ENCODE assay signal across 20 cellular contexts in the genomic region with DNA sequence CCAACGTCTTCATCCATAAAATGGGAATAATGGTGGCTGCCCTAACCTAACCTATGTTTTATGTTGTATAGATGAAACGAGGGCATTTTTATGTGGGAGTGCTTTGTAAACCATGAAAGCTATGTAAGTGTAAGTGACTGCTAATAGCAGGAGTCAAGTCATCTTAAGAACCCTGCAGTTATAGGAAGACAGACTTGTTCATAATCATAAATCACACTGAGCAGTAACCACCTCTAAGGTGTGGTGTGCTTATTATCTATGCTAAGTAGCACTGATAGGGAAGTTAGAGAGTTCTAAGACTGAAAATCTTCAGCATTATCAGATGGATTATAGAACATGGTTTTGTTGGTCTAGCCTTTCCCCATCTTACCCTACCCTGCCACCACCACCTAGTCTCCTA. TPM values are rescaled to one million over a fixed set of nuclear protein-coding genes. Genes with fewer than 3 reads are reported as not detected.
A peak's percentile ranks its signal among the peaks of the same experiment; 100 is the strongest.
DNase-seq lines count a peak whose midpoint lies in the region; ATAC-seq and TF ChIP-seq lines count a peak whose summit lies in the region.
"Had no signal": no experiment of that assay in that cellular context is flagged by ENCODE, and none has a peak within 500 bp of the region (broad histone marks: within the 10 kb centered on the region; RNA-seq: fewer than 3 reads in every experiment).

No MANE protein-coding gene starts in this region.

- CTCF ChIA-PET in activated CD4-positive, alpha-beta T cell treated with anti-CD3 and anti-CD28 coated beads for 36 hours (lab: Charles Lee) = no interaction called here
- CTCF ChIA-PET in IMR-90 (lab: Yijun Ruan, JAX) = no interaction called here

- peak overlapping the region; percentile 51; the same call in 1 of the 2 replicates for H3K14ac ChIP-seq in IMR-90 (replicated peaks; ENCODE audit: low read depth, low read length)

- H3K4me3 ChIP-seq in IMR-90 (ENCODE audit: insufficient read depth, low read depth, low read length) (no peak overlapping the region), fibroblast of lung (replicated peaks in 1 of 4; ENCODE audit: control extremely low read depth in 1 of 4, insufficient read depth in 1 of 4, low read depth in 3 of 4, low read length in 4 of 4) (no peak overlapping the region), neural progenitor cell (no peak overlapping the region)
- H3K4me3 ChIP-seq: BLaER1, GM23338 had no signal

- no peaks in the 10 kb centered on the region; a peak in 1 of 4 replicates for H3K79me1 ChIP-seq in IMR-90 (ENCODE audit: low read depth in 1 of 2, low read length in 2 of 2)

- TF ChIP-seq CTCF in IMR-90 (conservative IDR thresholded peaks at IDR 0.05; ENCODE audit: low read depth, low read length) (no peak), fibroblast of lung (conservative IDR thresholded peaks at IDR 0.05 in 1 of 2, IDR thresholded peaks at IDR 0.05 in 1 of 2; ENCODE audit: low read depth in 1 of 2, low read length in 2 of 2) (no peak), natural killer cell (IDR thresholded peaks at IDR 0.05) (no peak), neural progenitor cell (IDR thresholded peaks at IDR 0.05) (no peak)

- in situ Hi-C loops in IMR-90 (cut with MboI; ENCODE audit: low sequenced_read_pairs) = no loop called here

- peak; percentile 69 for ATAC-seq in activated CD4-positive, alpha-beta T cell treated with anti-CD3 and anti-CD28 coated beads for 36 hours
- ATAC-seq in IMR-90 (ENCODE audit: low read depth) (no peak), GM19395 (IDR thresholded peaks at IDR 0.05; ENCODE audit: unreplicated experiment) (no peak), natural killer cell (no peak)
- ATAC-seq: CD8-positive, alpha-beta T cell; GM23338; HCT116 had no signal

- H2AFZ ChIP-seq in IMR-90 (replicated peaks; ENCODE audit: low read length, poor library complexity) = no peak overlapping the region
- H2AFZ ChIP-seq in fibroblast of lung (ENCODE audit: low read length) = no peak overlapping the region
- H2AFZ ChIP-seq in neural progenitor cell (replicated peaks) = no peak overlapping the region
- H2AFZ ChIP-seq: GM23338 had no signal

- H3K4me3 Mint-ChIP-seq in activated CD4-positive, alpha-beta T cell treated with anti-CD3 and anti-CD28 coated beads for 36 hours = no peak overlapping the region
- H3K4me3 Mint-ChIP-seq in natural killer cell = no peak overlapping the region
- H3K4me3 Mint-ChIP-seq in neural progenitor cell = no peak overlapping the region
- H3K4me3 Mint-ChIP-seq: B cell; CD4-positive, CD25-positive, alpha-beta regulatory T cell; CD8-positive, alpha-beta T cell; GM23338; H9 had no signal

- H3K9me3 Mint-ChIP-seq in activated CD4-positive, alpha-beta T cell treated with anti-CD3 and anti-CD28 coated beads for 36 hours (ENCODE audit: low read depth) = no peaks in the 10 kb centered on the region
- H3K9me3 Mint-ChIP-seq in natural killer cell (no peaks in the 10 kb centered on the region), neural progenitor cell (no peaks in the 10 kb centered on the region)
- H3K9me3 Mint-ChIP-seq: CD8-positive, alpha-beta T cell; GM23338; H9 had no signal

- peaks cover 40% of the 10 kb centered on the region for H3K9me1 ChIP-seq in IMR-90 (ENCODE audit: insufficient read depth, low read length)

- peak overlapping the region; percentile 29 for H2BK5ac ChIP-seq in IMR-90 (ENCODE audit: low read depth, low read length, poor library complexity, severe bottlenecking)

- H2AK9ac ChIP-seq in IMR-90 (replicated peaks; ENCODE audit: low read depth, low read length, poor library complexity) = no peak overlapping the region

- DNase-seq in activated CD4-positive, alpha-beta T cell treated with anti-CD3 and anti-CD28 coated beads for 36 hours = no peak
- DNase-seq in activated CD4-positive, alpha-beta T cell treated with anti-CD3 and anti-CD28 coated beads, Interleukin-2, amount 50 U/mL, for 48 hours = no peak
- DNase-seq in IMR-90 (no peak), epithelial cell of prostate (ENCODE audit: low read depth, low spot score) (no peak), fibroblast of lung (ENCODE audit: low read depth in 2 of 2) (no peak), natural killer cell (no peak), neural progenitor cell (ENCODE audit: low spot score) (no peak)
- DNase-seq: Caco-2; CD4-positive, CD25-positive, alpha-beta regulatory T cell; CD8-positive, alpha-beta T cell; DMS153; DND-41; H9 had no signal

- intact Hi-C loops in activated CD4-positive, alpha-beta T cell treated with anti-CD3 and anti-CD28 coated beads for 36 hours (cut with DNase I, micrococcal nuclease) = no loop called here
- intact Hi-C loops in IMR-90 (cut with micrococcal nuclease) (no loop called here), natural killer cell (cut with micrococcal nuclease) (no loop called here)

- H2AK5ac ChIP-seq in IMR-90 (ENCODE audit: low read depth, low read length) = peak overlapping the region; percentile 83; the same call in 1 of the 2 replicates

- H3K9me3 ChIP-seq in IMR-90 (ENCODE audit: control insufficient read depth, insufficient read depth, low read length) (no peaks in the 10 kb centered on the region), fibroblast of lung (ENCODE audit: control insufficient read depth, insufficient read depth, low read depth, low read length) (no peaks in the 10 kb centered on the region), neural progenitor cell (ENCODE audit: low read depth) (no peaks in the 10 kb centered on the region)
- H3K9me3 ChIP-seq: BLaER1, Caco-2 had no signal

- no peak overlapping the region for H3K56ac ChIP-seq in IMR-90 (ENCODE audit: extremely low read depth, insufficient read depth, low read length)

- peak overlapping the region; percentile 26; the same call in 1 of the 2 replicates for H3K4ac ChIP-seq in IMR-90 (ENCODE audit: low read depth, low read length)

- H2BK120ac ChIP-seq in IMR-90 (ENCODE audit: low read depth, low read length) = peak overlapping the region; percentile 59; the same call in 1 of the 2 replicates

- H3K27me3 ChIP-seq in IMR-90 (ENCODE audit: control insufficient read depth, insufficient read depth, low read length) (no peaks in the 10 kb centered on the region), fibroblast of lung (ENCODE audit: control insufficient read depth, insufficient read depth, low read length) (no peaks in the 10 kb centered on the region), neural progenitor cell (no peaks in the 10 kb centered on the region)
- H3K27me3 ChIP-seq: BLaER1 had no signal

- H2BK20ac ChIP-seq in IMR-90 (ENCODE audit: low read depth, low read length) = peak overlapping the region; percentile 81; the same call in 1 of the 2 replicates

- H3K9ac ChIP-seq in IMR-90 (ENCODE audit: low read depth, low read length) = no peak overlapping the region
- H3K9ac ChIP-seq in fibroblast of lung (ENCODE audit: insufficient read depth, low read length) = no peak overlapping the region
- H3K9ac ChIP-seq in neural progenitor cell = no peak overlapping the region
- H3K9ac ChIP-seq: BLaER1 had no signal

- dilution Hi-C loops in IMR-90 (cut with HindIII; ENCODE audit: low sequenced_read_pairs, unreplicated experiment) = no loop called here

- peak overlapping the region; percentile 58; the same call in 1 of the 2 replicates for H3K18ac ChIP-seq in IMR-90 (ENCODE audit: low read depth, low read length)

- H3K79me2 ChIP-seq in fibroblast of lung (ENCODE audit: control insufficient read depth, insufficient read depth, low read length) (no peaks in the 10 kb centered on the region), neural progenitor cell (ENCODE audit: low read depth) (no peaks in the 10 kb centered on the region)

- peaks cover 23% of the 10 kb centered on the region for H3K4me1 Mint-ChIP-seq in activated CD4-positive, alpha-beta T cell treated with anti-CD3 and anti-CD28 coated beads for 36 hours
- H3K4me1 Mint-ChIP-seq in natural killer cell = peaks cover 12 to 13% of the 10 kb centered on the region in 2 donors
- peaks cover 17% of the 10 kb centered on the region for H3K4me1 Mint-ChIP-seq in neural progenitor cell

- H2BK15ac ChIP-seq in IMR-90 (ENCODE audit: low read depth, low read length) = 0 out of 3 replicates have a peak overlapping the region, but pooled peaks have one; percentile 24

- H3K36me3 Mint-ChIP-seq in activated CD4-positive, alpha-beta T cell treated with anti-CD3 and anti-CD28 coated beads for 36 hours (ENCODE audit: low read depth) = no peaks in the 10 kb centered on the region
- no peaks in the 10 kb centered on the region for H3K36me3 Mint-ChIP-seq in natural killer cell
- no peaks in the 10 kb centered on the region for H3K36me3 Mint-ChIP-seq in neural progenitor cell
- H3K36me3 Mint-ChIP-seq: CD4-positive, CD25-positive, alpha-beta regulatory T cell; CD8-positive, alpha-beta T cell had no signal

- H3K36me3 ChIP-seq in IMR-90 (ENCODE audit: control insufficient read depth, insufficient read depth, low read length) (no peaks in the 10 kb centered on the region), fibroblast of lung (ENCODE audit: control insufficient read depth, insufficient read depth, low read length) (no peaks in the 10 kb centered on the region), neural progenitor cell (no peaks in the 10 kb centered on the region)
- H3K36me3 ChIP-seq: BLaER1 had no signal

- no peak overlapping the region for H4K5ac ChIP-seq in IMR-90 (ENCODE audit: low read depth, low read length)

- H3K4me2 ChIP-seq in IMR-90 (ENCODE audit: low read depth, low read length) (peak overlapping the region; percentile 33; the same call in 1 of the 2 replicates), fibroblast of lung (ENCODE audit: extremely low read depth, insufficient read depth, low read length) (peak overlapping the region; percentile 2), neural progenitor cell (no peak overlapping the region)
- H3K4me2 ChIP-seq: BLaER1, GM23338 had no signal

- no CpG with 5 or more reads among the region's 2 CpGs for WGBS in IMR-90 (ENCODE audit: extremely low coverage in 2 of 2, insufficient read length in 1 of 2), 2 experiments

- H3K27ac ChIP-seq in IMR-90 (ENCODE audit: insufficient read depth, low read length) (no peak overlapping the region), epithelial cell of prostate (peak overlapping the region; percentile 21), fibroblast of lung (ENCODE audit: insufficient read depth, low read length) (no peak overlapping the region), neural progenitor cell (no peak overlapping the region)
- H3K27ac ChIP-seq: 22Rv1, BLaER1, C4-2B had no signal

- no peaks in the 10 kb centered on the region for H4K20me1 ChIP-seq in IMR-90 (ENCODE audit: insufficient read depth, low read length)
- H4K20me1 ChIP-seq in fibroblast of lung (ENCODE audit: control insufficient read depth, extremely low read depth, insufficient read depth, low read length) = no peaks in the 10 kb centered on the region
- H4K20me1 ChIP-seq in neural progenitor cell (ENCODE audit: low read depth) = no peaks in the 10 kb centered on the region
- H4K20me1 ChIP-seq: BLaER1 had no signal

- no peaks in the 10 kb centered on the region for H3F3A ChIP-seq in neural progenitor cell (ENCODE audit: low read depth)

- H3K4me1 ChIP-seq in IMR-90 (ENCODE audit: control insufficient read depth, insufficient read depth, low read length) = peaks cover 28% of the 10 kb centered on the region
- H3K4me1 ChIP-seq in fibroblast of lung (ENCODE audit: control insufficient read depth, extremely low read depth, insufficient read depth, low read length) = peaks cover 20% of the 10 kb centered on the region
- peaks cover 9% of the 10 kb centered on the region for H3K4me1 ChIP-seq in neural progenitor cell
- H3K4me1 ChIP-seq: Caco-2 had no signal

- no peak overlapping the region for H3K23ac ChIP-seq in IMR-90 (ENCODE audit: low read depth, low read length)

- no peak for TF ChIP-seq POLR2A in IMR-90 (IDR thresholded peaks at IDR 0.05; ENCODE audit: low read depth, low read length)

- no peak overlapping the region for H3K27ac Mint-ChIP-seq in activated CD4-positive, alpha-beta T cell treated with anti-CD3 and anti-CD28 coated beads for 36 hours
- H3K27ac Mint-ChIP-seq in natural killer cell (no peak overlapping the region), neural progenitor cell (no peak overlapping the region)
- H3K27ac Mint-ChIP-seq: B cell; CD4-positive, CD25-positive, alpha-beta regulatory T cell; CD8-positive, alpha-beta T cell; GM23338; H9 had no signal

- H4K8ac ChIP-seq in IMR-90 (ENCODE audit: low read depth in 2 of 2, low read length in 2 of 2) = no peak overlapping the region

- no TSS peak for BruUV-seq in IMR-90 (replicated peaks; lab: Mats Ljungman, UMichigan)

- no peak for TF ChIP-seq RAD21 in IMR-90 (IDR thresholded peaks at IDR 0.05; ENCODE audit: low read length)

- POLR2A ChIA-PET in activated CD4-positive, alpha-beta T cell treated with anti-CD3 and anti-CD28 coated beads for 36 hours (lab: Charles Lee) = no interaction called here
- POLR2A ChIA-PET in IMR-90 (lab: Charles Lee; ENCODE audit: unreplicated experiment) = no interaction called here

- no peak overlapping the region for H4K91ac ChIP-seq in IMR-90 (ENCODE audit: insufficient read depth, low read depth, low read length)

- peaks cover 2% of the 10 kb centered on the region for H3K27me3 Mint-ChIP-seq in activated CD4-positive, alpha-beta T cell treated with anti-CD3 and anti-CD28 coated beads for 36 hours
- H3K27me3 Mint-ChIP-seq in natural killer cell (ENCODE audit: low read depth in 2 of 2) = no peaks in the 10 kb centered on the region
- peaks cover 4% of the 10 kb centered on the region for H3K27me3 Mint-ChIP-seq in neural progenitor cell (ENCODE audit: insufficient read depth, low read depth)

RNA-seq across cellular contexts. Expression of a gene that starts 24.2 kb away (rescaled TPM):
- 1 to 10 TPM; 1.5 to 3.8 TPM for total RNA-seq in activated CD4-positive, alpha-beta T cell treated with anti-CD3 and anti-CD28 coated beads for 36 hours
- total RNA-seq in IMR-90 (2012; rRNA removed) (43.3 and 46.4 TPM in 2 replicates), fibroblast of lung (22.9 and 28.7 TPM in 2 replicates), natural killer cell (under 1 TPM in 1 of 3 donors, not detected in 2; 0.40 TPM), neural progenitor cell (ENCODE audit: low replicate concordance) (27.8 and 32.0 TPM in 2 replicates)
- polyA plus RNA-seq in IMR-90 (2012; rRNA removed) (45.2 and 51.3 TPM in 2 replicates), fibroblast of lung (16.6 and 23.9 TPM in 2 replicates)
- polyA plus RNA-seq in IMR-90 (2012; cell fraction: cytosol; rRNA removed) = 40.6 and 48.8 TPM in 2 replicates
- polyA plus RNA-seq in IMR-90 (2012; cell fraction: nucleus; rRNA removed; ENCODE audit: low replicate concordance) = 27.6 and 54.4 TPM in 2 replicates
- polyA plus RNA-seq in fibroblast of lung (2012) = 12.5 and 15.7 TPM in 2 replicates
- polyA minus RNA-seq in fibroblast of lung (ENCODE audit: low replicate concordance) = 77.2 and 77.3 TPM in 2 replicates
- total RNA-seq: CD4-positive, CD25-positive, alpha-beta regulatory T cell; CD8-positive, alpha-beta T cell had no signal
